In the genomic region with DNA sequence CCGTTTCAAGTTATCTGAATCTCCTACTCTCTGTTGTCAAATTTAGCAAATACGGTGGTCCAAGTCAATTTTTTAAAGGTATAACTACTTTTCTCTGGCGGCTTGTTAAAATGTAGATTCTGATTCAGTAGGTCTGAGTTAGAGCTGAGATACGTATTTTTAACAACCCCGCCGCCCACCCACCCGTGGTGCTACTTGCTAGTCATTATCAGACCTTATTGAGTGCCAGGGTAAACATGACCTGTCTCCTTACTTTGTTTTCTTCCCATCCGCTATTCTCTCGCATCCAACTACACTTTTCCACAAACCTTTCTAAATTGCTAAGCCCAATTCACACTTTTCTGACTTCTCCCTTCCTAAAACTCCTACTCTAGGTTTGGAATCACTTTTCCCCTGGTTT, we compare ENCODE assay signal across 8 cellular contexts. TPM values are rescaled to one million over a fixed set of nuclear protein-coding genes. Genes with fewer than 3 reads are reported as not detected.
DNase-seq lines count a peak whose midpoint lies in the region; ATAC-seq and TF ChIP-seq lines count a peak whose summit lies in the region.

No MANE protein-coding gene starts in this region.

- TF ChIP-seq CTCF in PC-3 (conservative IDR thresholded peaks at IDR 0.05; ENCODE audit: low read depth, low read length), result no peak
- no peak for TF ChIP-seq CTCF in dorsolateral prefrontal cortex (IDR thresholded peaks at IDR 0.05 in 54 of 56, conservative IDR thresholded peaks at IDR 0.05 in 2 of 56; ENCODE audit: low read depth in 1 of 56, partially characterized antibody in 56 of 56)
- TF ChIP-seq CTCF in osteoblast (IDR thresholded peaks at IDR 0.05; ENCODE audit: extremely low read depth, low read depth, low read length), result no peak

- H3K36me3 ChIP-seq in PC-3 (ENCODE audit: low read depth, low read length) (peaks cover 7% of the 10 kb centered on the region), osteoblast (ENCODE audit: insufficient read depth, low read length) (peaks cover 4% of the 10 kb centered on the region)

- H3K27me3 ChIP-seq in PC-3 (ENCODE audit: low read length), result no peaks in the 10 kb centered on the region
- no peaks in the 10 kb centered on the region for H3K27me3 ChIP-seq in dorsolateral prefrontal cortex
- H3K27me3 ChIP-seq in osteoblast (ENCODE audit: insufficient read depth, low read length), result no peaks in the 10 kb centered on the region

- DNase-seq in EL (peak; percentile 15), PC-3 (no peak), dorsolateral prefrontal cortex (peak in 1 of 10 donors; percentile 25), osteoblast (ENCODE audit: insufficient read length, low spot score, missing footprints) (no peak), nucleus accumbens (lab: John Stamatoyannopoulos, UW) (no peak), NCI-H774 (lab: John Stamatoyannopoulos, UW) (no peak)

- H3K79me2 ChIP-seq in PC-3 (ENCODE audit: low read length) (peaks cover 43% of the 10 kb centered on the region), osteoblast (ENCODE audit: insufficient read depth, low read length) (peaks cover 44% of the 10 kb centered on the region)

- H3K27ac ChIP-seq in PC-3 (ENCODE audit: low read length) (peak overlapping the region; percentile 97), dorsolateral prefrontal cortex (peak overlapping the region in 56 of 59 donors; percentile 79 to 100 (median 98)), osteoblast (ENCODE audit: low read depth, low read length) (peak overlapping the region; percentile 99)

- no peaks in the 10 kb centered on the region for H3K9me3 ChIP-seq in PC-3 (ENCODE audit: low read length)
- H3K9me3 ChIP-seq in osteoblast (ENCODE audit: low read depth, low read length), result no peaks in the 10 kb centered on the region

- CTCF ChIA-PET in PC-3 (lab: Charles Lee), result interaction anchor here (0.5 kb wide), 1 partner anchor 21 kb away, joined by 3 read pairs; no protein-coding TSS in a partner anchor

- H3K4me3 ChIP-seq in PC-3 (ENCODE audit: low read length) (peak overlapping the region; percentile 88), dorsolateral prefrontal cortex (peak overlapping the region; percentile 61 to 100 (median 97)), osteoblast (ENCODE audit: insufficient read depth, low read length) (peak overlapping the region; percentile 95)

- H3K9ac ChIP-seq in PC-3 (ENCODE audit: low read length), result peak overlapping the region; percentile 99

- POLR2A ChIA-PET in PC-3 (lab: Charles Lee; ENCODE audit: unreplicated experiment), result interaction anchor here (0.6 to 0.9 kb wide), 2 partner anchors 8 to 1316 kb away, joined by 3 to 4 read pairs; no protein-coding TSS in a partner anchor

- H3F3A ChIP-seq in PC-3 (ENCODE audit: low read length, unreplicated experiment), result no peaks in the 10 kb centered on the region

- peak overlapping the region; percentile 97 for H2AFZ ChIP-seq in PC-3 (ENCODE audit: low read length)
- peak overlapping the region; percentile 96 for H2AFZ ChIP-seq in osteoblast (ENCODE audit: low read length)

- H3K4me2 ChIP-seq in PC-3 (ENCODE audit: low read length), result peak overlapping the region; percentile 96
- H3K4me2 ChIP-seq in osteoblast (ENCODE audit: insufficient read depth, low read length), result peak overlapping the region; percentile 76

- ATAC-seq in PC-3 (no peak), HG03135 (IDR thresholded peaks at IDR 0.05; ENCODE audit: unreplicated experiment) (no peak), GM18519 (IDR thresholded peaks at IDR 0.05; ENCODE audit: low FRiP score, unreplicated experiment) (no peak)

- intact Hi-C loops in PC-3 (cut with micrococcal nuclease) (loop anchor here (1.0 kb wide), 2 partner anchors 9 to 55 kb away; partner anchors contain the start of genes CAAP1 and IFT74), dorsolateral prefrontal cortex (cut with DNase I) (loop anchor here (1.0 to 2.0 kb wide), 2 partner anchors 9 to 55 kb away; partner anchors contain the start of genes CAAP1 (in 2 of the 2) and IFT74 (in 2 of the 2))

- peaks cover 19% of the 10 kb centered on the region; the same call in 1 of the 2 replicates for H4K20me1 ChIP-seq in PC-3 (ENCODE audit: low read length)
- H4K20me1 ChIP-seq in osteoblast (ENCODE audit: insufficient read depth, low read length), result peaks cover 15% of the 10 kb centered on the region

- peaks cover 24% of the 10 kb centered on the region for H3K4me1 ChIP-seq in PC-3 (ENCODE audit: insufficient read depth, low read length)
- peaks cover 17% of the 10 kb centered on the region for H3K4me1 ChIP-seq in osteoblast (ENCODE audit: insufficient read depth, low read length)

- BruUV-seq in PC-3 (replicated peaks; lab: Mats Ljungman, UMichigan), result TSS peak; percentile 86

- H3K9me2 ChIP-seq in PC-3 (replicated peaks; ENCODE audit: low read length), result no peaks in the 10 kb centered on the region

RNA-seq across cellular contexts. Expression of gene PLAA, which starts 0.7 kb away (rescaled TPM):
- total RNA-seq in PC-3 (2014; rRNA removed) (27.2 and 34.6 TPM in 2 replicates), dorsolateral prefrontal cortex (10 to 100 TPM; 16.3 to 40.7 (median 27.7) TPM), osteoblast (42.3 and 44.5 TPM in 2 replicates)

RNA-seq across cellular contexts. Expression of gene IFT74, which starts 8.5 kb away (rescaled TPM):
- total RNA-seq in PC-3 (2014; rRNA removed), result 5.5 and 6.2 TPM in 2 replicates
- 10 to 100 TPM in 116 of 120 experiments, 1 to 10 TPM in 4; 8.9 to 23.7 (median 13.5) TPM for total RNA-seq in dorsolateral prefrontal cortex
- total RNA-seq in osteoblast, result 19.2 and 19.9 TPM in 2 replicates

RNA-seq across cellular contexts. Expression of gene CAAP1, which starts 55.1 kb away (rescaled TPM):
- 24.1 and 25.0 TPM in 2 replicates for total RNA-seq in PC-3 (2014; rRNA removed)
- total RNA-seq in dorsolateral prefrontal cortex, result 10 to 100 TPM in 76 of 120 experiments, 1 to 10 TPM in 44; 6.6 to 18.7 (median 10.8) TPM
- total RNA-seq in osteoblast, result 13.8 and 18.3 TPM in 2 replicates

RNA-seq across cellular contexts. Expression of gene LRRC19, which starts 57.7 kb away (rescaled TPM):
- total RNA-seq in PC-3 (2014; rRNA removed) (not detected in 2 replicates), dorsolateral prefrontal cortex (under 1 TPM in 4 of 120 experiments, not detected in 116; 0.13 to 0.22 (median 0.16) TPM), osteoblast (under 0.01 TPM in 2 replicates)
